Comparison of ENCODE assay signal across 1 cellular context in genomic region chr3:59386165-59386564, GRCh38.
TF ChIP-seq lines count a peak whose summit lies in the region.

No MANE protein-coding gene starts in this region.

TF ChIP-seq in GM12878, 131 proteins besides CTCF, POLR2A, EP300 and RAD21 (continued from another document):
- TF ChIP-seq, protein P1, sequence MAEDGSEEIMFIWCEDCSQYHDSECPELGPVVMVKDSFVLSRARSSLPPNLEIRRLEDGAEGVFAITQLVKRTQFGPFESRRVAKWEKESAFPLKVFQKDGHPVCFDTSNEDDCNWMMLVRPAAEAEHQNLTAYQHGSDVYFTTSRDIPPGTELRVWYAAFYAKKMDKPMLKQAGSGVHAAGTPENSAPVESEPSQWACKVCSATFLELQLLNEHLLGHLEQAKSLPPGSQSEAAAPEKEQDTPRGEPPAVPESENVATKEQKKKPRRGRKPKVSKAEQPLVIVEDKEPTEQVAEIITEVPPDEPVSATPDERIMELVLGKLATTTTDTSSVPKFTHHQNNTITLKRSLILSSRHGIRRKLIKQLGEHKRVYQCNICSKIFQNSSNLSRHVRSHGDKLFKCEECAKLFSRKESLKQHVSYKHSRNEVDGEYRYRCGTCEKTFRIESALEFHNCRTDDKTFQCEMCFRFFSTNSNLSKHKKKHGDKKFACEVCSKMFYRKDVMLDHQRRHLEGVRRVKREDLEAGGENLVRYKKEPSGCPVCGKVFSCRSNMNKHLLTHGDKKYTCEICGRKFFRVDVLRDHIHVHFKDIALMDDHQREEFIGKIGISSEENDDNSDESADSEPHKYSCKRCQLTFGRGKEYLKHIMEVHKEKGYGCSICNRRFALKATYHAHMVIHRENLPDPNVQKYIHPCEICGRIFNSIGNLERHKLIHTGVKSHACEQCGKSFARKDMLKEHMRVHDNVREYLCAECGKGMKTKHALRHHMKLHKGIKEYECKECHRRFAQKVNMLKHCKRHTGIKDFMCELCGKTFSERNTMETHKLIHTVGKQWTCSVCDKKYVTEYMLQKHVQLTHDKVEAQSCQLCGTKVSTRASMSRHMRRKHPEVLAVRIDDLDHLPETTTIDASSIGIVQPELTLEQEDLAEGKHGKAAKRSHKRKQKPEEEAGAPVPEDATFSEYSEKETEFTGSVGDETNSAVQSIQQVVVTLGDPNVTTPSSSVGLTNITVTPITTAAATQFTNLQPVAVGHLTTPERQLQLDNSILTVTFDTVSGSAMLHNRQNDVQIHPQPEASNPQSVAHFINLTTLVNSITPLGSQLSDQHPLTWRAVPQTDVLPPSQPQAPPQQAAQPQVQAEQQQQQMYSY (CRISPR knock-in tag; IDR thresholded peaks at IDR 0.05): peak; percentile 9; the same call in 1 of the 2 replicates
- peak in 1 of 2 experiments; percentile 95; a peak in 2 of 4 replicates for TF ChIP-seq ETV6 (conservative IDR thresholded peaks at IDR 0.05 in 1 of 2, IDR thresholded peaks at IDR 0.05 in 1 of 2; ENCODE audit: borderline replicate concordance in 1 of 2, low read depth in 1 of 2)
- TF ChIP-seq EZH2 (IDR thresholded peaks at IDR 0.05; ENCODE audit: borderline replicate concordance, control insufficient read depth, low read depth, low read length): peak; percentile 83; the same call in 1 of the 2 replicates
- TF ChIP-seq E2F8 (IDR thresholded peaks at IDR 0.05; ENCODE audit: low read depth, partially characterized antibody): no peak
- 0 out of 2 replicates have a peak, but pooled peaks have one; percentile 32 for TF ChIP-seq YY1 (IDR thresholded peaks at IDR 0.05; ENCODE audit: low read depth, low read length)
- TF ChIP-seq CHD1 (IDR thresholded peaks at IDR 0.05; ENCODE audit: low read depth, low read length): no peak
- TF ChIP-seq SREBF1 (IDR thresholded peaks at IDR 0.05; ENCODE audit: low read length): no peak
- TF ChIP-seq, protein P2, sequence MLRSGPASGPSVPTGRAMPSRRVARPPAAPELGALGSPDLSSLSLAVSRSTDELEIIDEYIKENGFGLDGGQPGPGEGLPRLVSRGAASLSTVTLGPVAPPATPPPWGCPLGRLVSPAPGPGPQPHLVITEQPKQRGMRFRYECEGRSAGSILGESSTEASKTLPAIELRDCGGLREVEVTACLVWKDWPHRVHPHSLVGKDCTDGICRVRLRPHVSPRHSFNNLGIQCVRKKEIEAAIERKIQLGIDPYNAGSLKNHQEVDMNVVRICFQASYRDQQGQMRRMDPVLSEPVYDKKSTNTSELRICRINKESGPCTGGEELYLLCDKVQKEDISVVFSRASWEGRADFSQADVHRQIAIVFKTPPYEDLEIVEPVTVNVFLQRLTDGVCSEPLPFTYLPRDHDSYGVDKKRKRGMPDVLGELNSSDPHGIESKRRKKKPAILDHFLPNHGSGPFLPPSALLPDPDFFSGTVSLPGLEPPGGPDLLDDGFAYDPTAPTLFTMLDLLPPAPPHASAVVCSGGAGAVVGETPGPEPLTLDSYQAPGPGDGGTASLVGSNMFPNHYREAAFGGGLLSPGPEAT (IDR thresholded peaks at IDR 0.05; ENCODE audit: low read depth): peak; percentile 98
- TF ChIP-seq MXI1 (IDR thresholded peaks at IDR 0.05; ENCODE audit: low read depth, low read length): no peak
- TF ChIP-seq SMAD1 (IDR thresholded peaks at IDR 0.05; ENCODE audit: low read depth, partially characterized antibody): no peak
- no peak for TF ChIP-seq HCFC1 (IDR thresholded peaks at IDR 0.05; ENCODE audit: low read length)
- no peak for TF ChIP-seq MAX (IDR thresholded peaks at IDR 0.05; ENCODE audit: low read depth, low read length)
- peak; percentile 94 for TF ChIP-seq RCOR1 (conservative IDR thresholded peaks at IDR 0.05; ENCODE audit: low read depth, low read length)
- TF ChIP-seq, protein P3, sequence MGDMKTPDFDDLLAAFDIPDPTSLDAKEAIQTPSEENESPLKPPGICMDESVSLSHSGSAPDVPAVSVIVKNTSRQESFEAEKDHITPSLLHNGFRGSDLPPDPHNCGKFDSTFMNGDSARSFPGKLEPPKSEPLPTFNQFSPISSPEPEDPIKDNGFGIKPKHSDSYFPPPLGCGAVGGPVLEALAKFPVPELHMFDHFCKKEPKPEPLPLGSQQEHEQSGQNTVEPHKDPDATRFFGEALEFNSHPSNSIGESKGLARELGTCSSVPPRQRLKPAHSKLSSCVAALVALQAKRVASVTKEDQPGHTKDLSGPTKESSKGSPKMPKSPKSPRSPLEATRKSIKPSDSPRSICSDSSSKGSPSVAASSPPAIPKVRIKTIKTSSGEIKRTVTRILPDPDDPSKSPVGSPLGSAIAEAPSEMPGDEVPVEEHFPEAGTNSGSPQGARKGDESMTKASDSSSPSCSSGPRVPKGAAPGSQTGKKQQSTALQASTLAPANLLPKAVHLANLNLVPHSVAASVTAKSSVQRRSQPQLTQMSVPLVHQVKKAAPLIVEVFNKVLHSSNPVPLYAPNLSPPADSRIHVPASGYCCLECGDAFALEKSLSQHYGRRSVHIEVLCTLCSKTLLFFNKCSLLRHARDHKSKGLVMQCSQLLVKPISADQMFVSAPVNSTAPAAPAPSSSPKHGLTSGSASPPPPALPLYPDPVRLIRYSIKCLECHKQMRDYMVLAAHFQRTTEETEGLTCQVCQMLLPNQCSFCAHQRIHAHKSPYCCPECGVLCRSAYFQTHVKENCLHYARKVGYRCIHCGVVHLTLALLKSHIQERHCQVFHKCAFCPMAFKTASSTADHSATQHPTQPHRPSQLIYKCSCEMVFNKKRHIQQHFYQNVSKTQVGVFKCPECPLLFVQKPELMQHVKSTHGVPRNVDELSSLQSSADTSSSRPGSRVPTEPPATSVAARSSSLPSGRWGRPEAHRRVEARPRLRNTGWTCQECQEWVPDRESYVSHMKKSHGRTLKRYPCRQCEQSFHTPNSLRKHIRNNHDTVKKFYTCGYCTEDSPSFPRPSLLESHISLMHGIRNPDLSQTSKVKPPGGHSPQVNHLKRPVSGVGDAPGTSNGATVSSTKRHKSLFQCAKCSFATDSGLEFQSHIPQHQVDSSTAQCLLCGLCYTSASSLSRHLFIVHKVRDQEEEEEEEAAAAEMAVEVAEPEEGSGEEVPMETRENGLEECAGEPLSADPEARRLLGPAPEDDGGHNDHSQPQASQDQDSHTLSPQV (IDR thresholded peaks at IDR 0.05): no peak
- no peak for TF ChIP-seq MYB (IDR thresholded peaks at IDR 0.05; ENCODE audit: borderline replicate concordance, low read depth, low read length)
- TF ChIP-seq ZNF24 (IDR thresholded peaks at IDR 0.05): peak; percentile 82
- TF ChIP-seq, protein P4, sequence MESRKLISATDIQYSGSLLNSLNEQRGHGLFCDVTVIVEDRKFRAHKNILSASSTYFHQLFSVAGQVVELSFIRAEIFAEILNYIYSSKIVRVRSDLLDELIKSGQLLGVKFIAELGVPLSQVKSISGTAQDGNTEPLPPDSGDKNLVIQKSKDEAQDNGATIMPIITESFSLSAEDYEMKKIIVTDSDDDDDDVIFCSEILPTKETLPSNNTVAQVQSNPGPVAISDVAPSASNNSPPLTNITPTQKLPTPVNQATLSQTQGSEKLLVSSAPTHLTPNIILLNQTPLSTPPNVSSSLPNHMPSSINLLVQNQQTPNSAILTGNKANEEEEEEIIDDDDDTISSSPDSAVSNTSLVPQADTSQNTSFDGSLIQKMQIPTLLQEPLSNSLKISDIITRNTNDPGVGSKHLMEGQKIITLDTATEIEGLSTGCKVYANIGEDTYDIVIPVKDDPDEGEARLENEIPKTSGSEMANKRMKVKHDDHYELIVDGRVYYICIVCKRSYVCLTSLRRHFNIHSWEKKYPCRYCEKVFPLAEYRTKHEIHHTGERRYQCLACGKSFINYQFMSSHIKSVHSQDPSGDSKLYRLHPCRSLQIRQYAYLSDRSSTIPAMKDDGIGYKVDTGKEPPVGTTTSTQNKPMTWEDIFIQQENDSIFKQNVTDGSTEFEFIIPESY (IDR thresholded peaks at IDR 0.05): no peak
